In genomic region chr19:12628040-12629022, GRCh38 we compare ENCODE assay signal across 20 cellular contexts. TPM values are rescaled to one million over a fixed set of nuclear protein-coding genes. Genes with fewer than 3 reads are reported as not detected.
DNase-seq lines count a peak whose midpoint lies in the region; ATAC-seq and TF ChIP-seq lines count a peak whose summit lies in the region.
"Had no signal": no experiment of that assay in that cellular context is flagged by ENCODE, and none has a peak within 500 bp of the region (broad histone marks: within the 10 kb centered on the region; RNA-seq: fewer than 3 reads in every experiment).

No MANE protein-coding gene starts in this region.

- H4K20me1 ChIP-seq in GM23338 (replicated peaks; ENCODE audit: insufficient read depth) (no peaks in the 10 kb centered on the region), fibroblast of lung (ENCODE audit: control insufficient read depth, extremely low read depth, insufficient read depth, low read length) (no peaks in the 10 kb centered on the region)

- peaks cover 3% of the 10 kb centered on the region; the same call in 1 of the 2 replicates for H3K9me2 ChIP-seq in GM23338 (ENCODE audit: insufficient read depth)

- peaks cover 2% of the 10 kb centered on the region; the same call in 1 of the 2 replicates for H3K79me2 ChIP-seq in GM23338 (replicated peaks; ENCODE audit: insufficient read depth)
- H3K79me2 ChIP-seq in fibroblast of lung (ENCODE audit: control insufficient read depth, insufficient read depth, low read length) = peaks cover 2% of the 10 kb centered on the region

- H3K9me3 Mint-ChIP-seq in GM23338 = peaks cover 63% of the 10 kb centered on the region
- peaks cover 27 to 47% (median 41%) of the 10 kb centered on the region in 7 donors for H3K9me3 Mint-ChIP-seq in CD14-positive monocyte

- H2AFZ ChIP-seq in GM23338 = no peak overlapping the region
- H2AFZ ChIP-seq in fibroblast of lung (ENCODE audit: low read length) = no peak overlapping the region

- H3K4me2 ChIP-seq in GM23338 (no peak overlapping the region), fibroblast of lung (ENCODE audit: extremely low read depth, insufficient read depth, low read length) (no peak overlapping the region)

- H3K36me3 ChIP-seq in GM23338 (ENCODE audit: insufficient read depth) (peaks cover 58% of the 10 kb centered on the region), fibroblast of lung (ENCODE audit: control insufficient read depth, insufficient read depth, low read length) (peaks cover 13% of the 10 kb centered on the region)

- H3K4me3 Mint-ChIP-seq in GM23338 (no peak overlapping the region), CD14-positive monocyte (no peak overlapping the region)
- H3K4me3 Mint-ChIP-seq: memory B cell, nephron had no signal

- peaks cover 6% of the 10 kb centered on the region for H3K9me3 ChIP-seq in fibroblast of lung (ENCODE audit: control insufficient read depth, insufficient read depth, low read depth, low read length)

- peak; percentile 33 for DNase-seq in ACHN
- peak; percentile 45 for DNase-seq in GM23338 (ENCODE audit: low spot score)
- peak; percentile 30 for DNase-seq in astrocyte of the spinal cord (ENCODE audit: low read depth, low spot score)
- DNase-seq in fibroblast of lung (ENCODE audit: low read depth in 2 of 2) = peak; percentile 40 to 49
- no peak for DNase-seq in stimulated activated CD4-positive, alpha-beta T cell treated with anti-CD3 and anti-CD28 coated beads, Interleukin-2, amount 100 ng/mL, for 48 hours
- DNase-seq in CD14-positive monocyte (ENCODE audit: low spot score) = no peak
- DNase-seq in CD1c-positive myeloid dendritic cell (ENCODE audit: extremely low spot score) = no peak
- DNase-seq: activated CD4-positive, alpha-beta T cell treated with anti-CD3 and anti-CD28 coated beads, Interleukin-2, amount 50 U/mL, for 1 hour; activated naive CD4-positive, alpha-beta T cell; body of pancreas; COR-L47; heart left ventricle; NCI-H1694; NCI-H446; Right ventricle myocardium superior; stimulated activated CD8-positive, alpha-beta memory T cell treated with anti-CD3 and anti-CD28 coated beads, Interleukin-4, amount 100 ng/mL, for 48 hours; substantia nigra had no signal

- H3K4me1 ChIP-seq in GM23338 (ENCODE audit: insufficient read depth) (no peaks in the 10 kb centered on the region), fibroblast of lung (ENCODE audit: control insufficient read depth, extremely low read depth, insufficient read depth, low read length) (no peaks in the 10 kb centered on the region)
- H3K4me1 ChIP-seq: body of pancreas had no signal

- in situ Hi-C loops in ACHN (cut with HindIII; ENCODE audit: low pct_ligation_motif_present, low pct_unique_long_range_greater_than_20kb, low sequenced_read_pairs) = no loop called here
- in situ Hi-C loops in astrocyte of the spinal cord (cut with HindIII; ENCODE audit: low sequenced_read_pairs) = no loop called here

- H3K27ac ChIP-seq in GM23338 (ENCODE audit: low read depth) (no peak overlapping the region), fibroblast of lung (ENCODE audit: insufficient read depth, low read length) (no peak overlapping the region)
- H3K27ac ChIP-seq: body of pancreas, heart left ventricle had no signal

- no peak overlapping the region for H3K9ac ChIP-seq in fibroblast of lung (ENCODE audit: insufficient read depth, low read length)

- H3K36me3 Mint-ChIP-seq in GM23338 (ENCODE audit: low read depth) (peaks cover 88% of the 10 kb centered on the region), CD14-positive monocyte (peaks cover 61 to 91% of the 10 kb centered on the region in 2 donors)

- H3K4me1 Mint-ChIP-seq in GM23338 (no peaks in the 10 kb centered on the region), CD14-positive monocyte (no peaks in the 10 kb centered on the region)
- H3K4me1 Mint-ChIP-seq: nephron had no signal

- H3K27me3 Mint-ChIP-seq in GM23338 (ENCODE audit: insufficient read depth, low read depth, poor library complexity) = peaks cover 3% of the 10 kb centered on the region
- H3K27me3 Mint-ChIP-seq in CD14-positive monocyte (ENCODE audit: low read depth in 3 of 3) = no peaks in the 10 kb centered on the region
- H3K27me3 Mint-ChIP-seq: memory B cell had no signal

- intact Hi-C loops in CD14-positive monocyte (cut with micrococcal nuclease) = no loop called here

- H3K4me3 ChIP-seq in GM23338 (no peak overlapping the region), astrocyte of the spinal cord (ENCODE audit: low read depth, low read length) (no peak overlapping the region), fibroblast of lung (replicated peaks in 1 of 4; ENCODE audit: control extremely low read depth in 1 of 4, insufficient read depth in 1 of 4, low read depth in 3 of 4, low read length in 4 of 4) (no peak overlapping the region)
- H3K4me3 ChIP-seq: body of pancreas, heart left ventricle had no signal

- TF ChIP-seq CTCF in GM23338 (conservative IDR thresholded peaks at IDR 0.05; ENCODE audit: low read depth in 2 of 2) (no peak), astrocyte of the spinal cord (IDR thresholded peaks at IDR 0.05; ENCODE audit: low read depth, low read length) (no peak), fibroblast of lung (conservative IDR thresholded peaks at IDR 0.05 in 1 of 2, IDR thresholded peaks at IDR 0.05 in 1 of 2; ENCODE audit: low read depth in 1 of 2, low read length in 2 of 2) (no peak), CD14-positive monocyte (IDR thresholded peaks at IDR 0.05) (no peak)

- H3F3A ChIP-seq in GM23338 (replicated peaks; ENCODE audit: low read depth) = 0 out of 2 replicates have a peak, but pooled peaks cover 4% of the 10 kb centered on the region

- ATAC-seq in GM23338 (no peak), HG02642 (IDR thresholded peaks at IDR 0.05; ENCODE audit: poor library complexity, unreplicated experiment) (no peak)
- ATAC-seq: body of pancreas, heart left ventricle had no signal

- no peaks in the 10 kb centered on the region for H3K27me3 ChIP-seq in GM23338 (ENCODE audit: insufficient read depth)
- H3K27me3 ChIP-seq in fibroblast of lung (ENCODE audit: control insufficient read depth, insufficient read depth, low read length) = no peaks in the 10 kb centered on the region
- H3K27me3 ChIP-seq: body of pancreas, heart left ventricle had no signal

- no peak overlapping the region for H3K27ac Mint-ChIP-seq in GM23338
- H3K27ac Mint-ChIP-seq in CD14-positive monocyte = no peak overlapping the region
- H3K27ac Mint-ChIP-seq: memory B cell, nephron had no signal

TF ChIP-seq in GM23338, 12 proteins besides CTCF, POLR2A, EP300 and RAD21 (continues in another document):
- TF ChIP-seq ZNF114 (CRISPR knock-in tag; IDR thresholded peaks at IDR 0.05) (no peak), EZH2 (IDR thresholded peaks at IDR 0.05; ENCODE audit: low read depth, unreplicated experiment) (no peak), EZH2phosphoT487 (IDR thresholded peaks at IDR 0.05; ENCODE audit: unreplicated experiment) (no peak)

RNA-seq across cellular contexts. Expression of gene ZNF791, which starts 17.6 kb away (rescaled TPM):
- 15.3 TPM in 2 replicates for total RNA-seq in GM23338 (2014; rRNA removed; shearing (Covaris generic))
- polyA plus RNA-seq in GM23338 (2016; fragmentation: Nextera tagmentation; extraction: Ambion mirVana) (9.8 and 12.2 TPM in 2 replicates), fibroblast of lung (9.4 and 11.4 TPM in 2 replicates), CD14-positive monocyte (1 to 10 TPM; 5.9 to 8.2 TPM)
- 9.2 and 12.2 TPM in 2 replicates for total RNA-seq in fibroblast of lung
- 9.2 and 9.5 TPM in 2 replicates for polyA plus RNA-seq in fibroblast of lung (2012)
- 7.3 and 16.5 TPM in 2 replicates for polyA minus RNA-seq in fibroblast of lung (ENCODE audit: low replicate concordance)

RNA-seq across cellular contexts. Expression of gene ZNF490, which starts 17.7 kb away (rescaled TPM):
- total RNA-seq in GM23338 (2014; rRNA removed; shearing (Covaris generic)) = 7.3 and 8.5 TPM in 2 replicates
- polyA plus RNA-seq in GM23338 (2016; fragmentation: Nextera tagmentation; extraction: Ambion mirVana) = 1.3 and 1.4 TPM in 2 replicates
- 8.0 and 16.8 TPM in 2 replicates for total RNA-seq in fibroblast of lung
- polyA plus RNA-seq in fibroblast of lung = 3.9 and 4.1 TPM in 2 replicates
- 1.7 and 2.1 TPM in 2 replicates for polyA plus RNA-seq in fibroblast of lung (2012)
- polyA minus RNA-seq in fibroblast of lung (ENCODE audit: low replicate concordance) = 3.8 and 19.7 TPM in 2 replicates
- polyA plus RNA-seq in CD14-positive monocyte = 1 to 10 TPM; 2.7 to 4.2 TPM

RNA-seq across cellular contexts. Expression of gene MAN2B1, which starts 38.2 kb away (rescaled TPM):
- 60.8 and 73.8 TPM in 2 replicates for total RNA-seq in GM23338 (2014; rRNA removed; shearing (Covaris generic))
- polyA plus RNA-seq in GM23338 (2016; fragmentation: Nextera tagmentation; extraction: Ambion mirVana) (33.2 and 39.2 TPM in 2 replicates), fibroblast of lung (28.3 and 30.7 TPM in 2 replicates), CD14-positive monocyte (100 to 1,000 TPM; 218 to 305 TPM)
- total RNA-seq in fibroblast of lung = 33.1 and 36.0 TPM in 2 replicates
- polyA plus RNA-seq in fibroblast of lung (2012) = 31.8 and 38.8 TPM in 2 replicates
- polyA minus RNA-seq in fibroblast of lung (ENCODE audit: low replicate concordance) = 21.2 and 23.2 TPM in 2 replicates

RNA-seq across cellular contexts. Expression of gene WDR83, which starts 38.3 kb away (rescaled TPM):
- 12.5 and 31.6 TPM in 2 replicates for total RNA-seq in GM23338 (2014; rRNA removed; shearing (Covaris generic))
- polyA plus RNA-seq in GM23338 (2016; fragmentation: Nextera tagmentation; extraction: Ambion mirVana) (18.5 and 18.6 TPM in 2 replicates), fibroblast of lung (4.1 and 5.1 TPM in 2 replicates), CD14-positive monocyte (1 to 10 TPM; 7.9 to 9.9 TPM)
- 8.7 and 11.7 TPM in 2 replicates for total RNA-seq in fibroblast of lung
- polyA plus RNA-seq in fibroblast of lung (2012) = 8.5 and 10.4 TPM in 2 replicates
- polyA minus RNA-seq in fibroblast of lung (ENCODE audit: low replicate concordance) = 4.8 and 6.3 TPM in 2 replicates

RNA-seq across cellular contexts. Expression of gene DHPS, which starts 53.3 kb away (rescaled TPM):
- total RNA-seq in GM23338 (2014; rRNA removed; shearing (Covaris generic)) = 126 and 141 TPM in 2 replicates
- polyA plus RNA-seq in GM23338 (2016; fragmentation: Nextera tagmentation; extraction: Ambion mirVana) = 85.4 and 107 TPM in 2 replicates
- total RNA-seq in fibroblast of lung = 56.5 and 60.4 TPM in 2 replicates
- 43.2 and 52.2 TPM in 2 replicates for polyA plus RNA-seq in fibroblast of lung
- polyA plus RNA-seq in fibroblast of lung (2012) = 41.3 and 53.9 TPM in 2 replicates
- 61.2 and 81.9 TPM in 2 replicates for polyA minus RNA-seq in fibroblast of lung (ENCODE audit: low replicate concordance)
- 10 to 100 TPM; 51.0 to 53.4 TPM for polyA plus RNA-seq in CD14-positive monocyte

Comparison
In these comparisons a context has a peak if more than half of its experiments do, and no peak if none do; other contexts are left out.
1. DNase-seq: peak in ACHN (single experiment), GM23338 (single experiment), astrocyte of the spinal cord (single experiment) and fibroblast of lung (2 of 2); none in stimulated activated CD4-positive, alpha-beta T cell treated with anti-CD3 and anti-CD28 coated beads, Interleukin-2, amount 100 ng/mL, for 48 hours (0 of 2), CD14-positive monocyte (single experiment) and CD1c-positive myeloid dendritic cell (single experiment).